Comparison of ENCODE assay signal across 1 cellular context in genomic region chr18:3664563-3665178, GRCh38.
TF ChIP-seq lines count a peak whose summit lies in the region.

No MANE protein-coding gene starts in this region.

TF ChIP-seq in HepG2, 621 proteins besides CTCF, POLR2A, EP300 and RAD21 (continued from another document):
- 0 out of 2 replicates have a peak, but pooled peaks have one; percentile 28 for TF ChIP-seq AFF4 (CRISPR knock-in tag; IDR thresholded peaks at IDR 0.05)
- TF ChIP-seq NCOR1 (IDR thresholded peaks at IDR 0.05; ENCODE audit: borderline replicate concordance, low read length), result peak; percentile 75; the same call in 1 of the 2 replicates
- peak; percentile 74 for TF ChIP-seq TBX2 (CRISPR knock-in tag; IDR thresholded peaks at IDR 0.05; ENCODE audit: borderline replicate concordance)
- TF ChIP-seq GFI1 (CRISPR knock-in tag; IDR thresholded peaks at IDR 0.05; ENCODE audit: borderline replicate concordance), result peak; percentile 16; the same call in 1 of the 2 replicates
- peak; percentile 97 for TF ChIP-seq BCL6 (CRISPR knock-in tag; IDR thresholded peaks at IDR 0.05)
- peak; percentile 85; the same call in 1 of the 2 replicates for TF ChIP-seq SOX5 (CRISPR knock-in tag; IDR thresholded peaks at IDR 0.05; ENCODE audit: borderline replicate concordance)
- TF ChIP-seq ZC3H4 (CRISPR knock-in tag; IDR thresholded peaks at IDR 0.05; ENCODE audit: borderline replicate concordance), result peak; percentile 64; the same call in 1 of the 2 replicates
- no peak for TF ChIP-seq SALL2 (CRISPR knock-in tag; IDR thresholded peaks at IDR 0.05)
- TF ChIP-seq ZNF136 (CRISPR knock-in tag; IDR thresholded peaks at IDR 0.05; ENCODE audit: low read depth), result no peak
- TF ChIP-seq ZNF503 (CRISPR knock-in tag; IDR thresholded peaks at IDR 0.05), result peak; percentile 57; the same call in 1 of the 2 replicates
- no peak for TF ChIP-seq ELF4 (CRISPR knock-in tag; IDR thresholded peaks at IDR 0.05; ENCODE audit: borderline replicate concordance)
